Comparison of ENCODE assay signal across 8 cellular contexts in the genomic region with DNA sequence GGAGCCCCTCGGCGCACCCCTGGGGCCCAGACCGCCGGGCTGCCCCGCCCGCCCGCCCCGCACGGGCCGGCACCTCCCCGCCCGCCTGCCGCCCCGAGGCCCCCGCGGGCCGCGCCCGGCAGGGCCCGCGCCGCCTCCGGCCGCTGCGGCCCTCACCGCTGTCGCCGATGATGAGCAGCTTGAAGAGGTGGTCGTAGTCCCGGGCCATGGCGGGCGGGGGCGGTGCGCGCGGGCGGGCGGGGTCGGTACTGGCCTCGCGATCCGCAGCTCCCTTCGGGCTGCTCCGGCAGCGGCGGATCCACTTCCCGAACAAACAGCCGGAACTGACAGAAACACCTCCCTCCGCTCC. TPM values are rescaled to one million over a fixed set of nuclear protein-coding genes. Genes with fewer than 3 reads are reported as not detected.
DNase-seq lines count a peak whose midpoint lies in the region; ATAC-seq and TF ChIP-seq lines count a peak whose summit lies in the region.

TSS of gene RAB35 (minus strand) at position 311 of the 349 bp plus-strand sequence. CDS start at position 208, 103 bp downstream.

- no peak for DNase-seq in NCI-H460 (ENCODE audit: extremely low read depth, low read depth)
- no peak for DNase-seq in myocyte (ENCODE audit: low read depth)
- no peak for DNase-seq in GM13977 (ENCODE audit: low spot score)
- DNase-seq in islet precursor cell = no peak
- DNase-seq in DMS53 (lab: John Stamatoyannopoulos, UW) = no peak
- no peak for DNase-seq in HCEC 1CT

- peak; percentile 8 for ATAC-seq in GM18868 (IDR thresholded peaks at IDR 0.05; ENCODE audit: unreplicated experiment)

- TF ChIP-seq CTCF in GM13977 (IDR thresholded peaks at IDR 0.05; ENCODE audit: extremely low read depth, insufficient read depth, missing control alignments) = no peak

- H3K4me3 ChIP-seq in endocrine pancreas (ENCODE audit: control insufficient read depth, insufficient read depth, low read length) = peak within 1 kb of the TSS; percentile 89

- peak within 1 kb of the TSS; percentile 89 for H3K9ac ChIP-seq in endocrine pancreas (ENCODE audit: control insufficient read depth, insufficient read depth, low read length)

- H3K9me3 ChIP-seq in endocrine pancreas (ENCODE audit: control insufficient read depth, low read length) = no peaks in the 10 kb centered on the region

- H3K4me1 ChIP-seq in endocrine pancreas (ENCODE audit: control insufficient read depth, insufficient read depth, low read length) = peaks cover 12% of the 10 kb centered on the region

- no peaks in the 10 kb centered on the region for H3K27me3 ChIP-seq in endocrine pancreas (ENCODE audit: control insufficient read depth, insufficient read depth, low read length)

- no peaks in the 10 kb centered on the region for H3K36me3 ChIP-seq in endocrine pancreas (ENCODE audit: control insufficient read depth, insufficient read depth, low read length)

- in situ Hi-C loops in GM13977 (cut with MboI; ENCODE audit: low pct_unique_long_range_greater_than_20kb, low sequenced_read_pairs, unreplicated experiment) = no loop called here

RNA-seq across cellular contexts. Expression of gene RAB35, which starts in this region (rescaled TPM):
- total RNA-seq in NCI-H460 (2014; rRNA removed; shearing (Covaris generic)) = 35.2 and 35.9 TPM in 2 replicates
- 37.5 and 46.9 TPM in 2 replicates for polyA plus RNA-seq in NCI-H460 (2014; cell fraction: nucleus; rRNA removed)
- total RNA-seq in myocyte = 18.9 and 20.8 TPM in 2 replicates
- polyA plus RNA-seq in myocyte (2012) = 31.0 TPM
